8 cellular contexts compared by ENCODE assay signal in the genomic region with DNA sequence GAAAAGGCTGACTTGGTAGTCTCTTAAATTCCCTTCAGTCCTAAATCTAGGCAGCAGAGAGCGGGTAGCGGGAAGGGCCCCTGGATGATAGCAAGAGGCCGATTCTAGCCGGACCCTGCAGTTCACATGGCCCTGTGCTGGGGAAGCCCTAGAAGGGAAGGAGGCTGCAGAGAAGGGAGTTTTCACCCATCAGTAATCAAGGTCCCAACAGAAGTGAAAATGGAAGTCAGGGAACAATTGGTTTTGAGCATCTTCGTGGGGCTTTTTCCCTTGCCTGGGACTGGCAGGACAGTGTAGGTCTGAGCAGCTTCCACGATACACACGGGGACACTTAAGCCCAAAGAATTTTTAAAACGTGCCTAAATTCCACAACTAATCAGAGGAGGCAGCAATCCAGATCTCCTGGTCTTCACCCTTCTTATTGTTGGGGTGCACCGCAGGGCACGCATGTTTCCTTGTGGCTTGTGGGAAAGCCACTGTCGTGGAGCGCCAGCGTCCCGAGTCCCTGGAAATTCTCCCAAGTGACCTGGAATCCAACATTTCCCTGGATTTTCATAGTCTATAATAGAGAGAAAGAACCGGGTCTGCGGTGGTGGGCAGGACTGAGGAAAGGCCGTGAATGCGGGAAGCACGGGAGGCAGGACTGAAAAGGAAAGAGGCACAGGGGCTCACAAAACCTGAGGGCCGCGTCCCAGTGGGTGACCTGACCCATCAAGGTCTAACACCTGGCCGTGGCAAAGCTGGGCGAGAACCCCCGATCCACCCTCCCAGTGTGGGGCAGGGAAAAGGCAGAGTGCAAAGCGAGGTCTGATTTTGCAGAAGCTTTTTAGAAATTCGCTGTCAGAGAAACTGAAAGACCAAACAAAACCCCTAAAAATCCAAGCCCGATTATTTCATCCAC. TPM values are rescaled to one million over a fixed set of nuclear protein-coding genes. Genes with fewer than 3 reads are reported as not detected.
A peak's percentile ranks its signal among the peaks of the same experiment; 100 is the strongest.
DNase-seq lines count a peak whose midpoint lies in the region; ATAC-seq and TF ChIP-seq lines count a peak whose summit lies in the region.

No MANE protein-coding gene starts in this region.

- H3K27ac ChIP-seq in hepatocyte = peak overlapping the region; percentile 96

- no peaks in the 10 kb centered on the region for H3K27me3 ChIP-seq in HAP-1 (ENCODE audit: low read depth)
- H3K27me3 ChIP-seq in hepatocyte = no peaks in the 10 kb centered on the region

- H2AFZ ChIP-seq in hepatocyte = peak overlapping the region; percentile 45

- no peak for ATAC-seq in activated T-cell treated with anti-CD3 and anti-CD28 coated beads, Interleukin-2, amount 50 U/mL, for 4 hours
- ATAC-seq in stimulated activated memory B cell treated with anti-CD40 and anti-IgM and Interleukin-4, amounts not matched to agents 10 μg/mL and 1 μg/mL and 100 μg/mL, for 72 hours = no peak
- no peak for ATAC-seq in GM18511 (IDR thresholded peaks at IDR 0.05; ENCODE audit: unreplicated experiment)

- H3K4me3 ChIP-seq in HAP-1 (peak overlapping the region; percentile 55), hepatocyte (peak overlapping the region; percentile 74)

- in situ Hi-C loops in HAP-1 (cut with MboI; ENCODE audit: low sequenced_read_pairs) = no loop called here

- no peaks in the 10 kb centered on the region for H4K20me1 ChIP-seq in hepatocyte (ENCODE audit: insufficient read depth, poor library complexity, severe bottlenecking)

- peaks cover 33% of the 10 kb centered on the region for H3K27me3 Mint-ChIP-seq in activated T-cell treated with anti-CD3 and anti-CD28 coated beads, Interleukin-2, amount 50 U/mL, for 4 hours (ENCODE audit: low read depth)
- H3K27me3 Mint-ChIP-seq in stimulated activated memory B cell treated with anti-CD40 and anti-IgM and Interleukin-4, amounts not matched to agents 10 μg/mL and 1 μg/mL and 100 μg/mL, for 72 hours = peaks cover 59% of the 10 kb centered on the region

- TF ChIP-seq CTCF in hepatocyte (IDR thresholded peaks at IDR 0.05; ENCODE audit: poor library complexity) = no peak

- H3K4me1 ChIP-seq in HAP-1 (peaks cover 7% of the 10 kb centered on the region), hepatocyte (ENCODE audit: insufficient read depth) (peaks cover 41% of the 10 kb centered on the region)

- H3K36me3 ChIP-seq in HAP-1 (replicated peaks) (no peaks in the 10 kb centered on the region), hepatocyte (replicated peaks; ENCODE audit: insufficient read depth, low read depth) (no peaks in the 10 kb centered on the region)

- peaks cover 41% of the 10 kb centered on the region for H3K79me2 ChIP-seq in hepatocyte

- H3K9me3 Mint-ChIP-seq in activated T-cell treated with anti-CD3 and anti-CD28 coated beads, Interleukin-2, amount 50 U/mL, for 4 hours = no peaks in the 10 kb centered on the region
- H3K9me3 Mint-ChIP-seq in stimulated activated memory B cell treated with anti-CD40 and anti-IgM and Interleukin-4, amounts not matched to agents 10 μg/mL and 1 μg/mL and 100 μg/mL, for 72 hours = no peaks in the 10 kb centered on the region

- no peaks in the 10 kb centered on the region for H3K36me3 Mint-ChIP-seq in activated T-cell treated with anti-CD3 and anti-CD28 coated beads, Interleukin-2, amount 50 U/mL, for 4 hours (ENCODE audit: insufficient read depth)
- no peaks in the 10 kb centered on the region for H3K36me3 Mint-ChIP-seq in stimulated activated memory B cell treated with anti-CD40 and anti-IgM and Interleukin-4, amounts not matched to agents 10 μg/mL and 1 μg/mL and 100 μg/mL, for 72 hours

- DNase-seq in HAP-1 (ENCODE audit: low spot score in 2 of 2) = peak in 1 of 2 experiments; percentile 33
- no peak for DNase-seq in activated T-cell treated with anti-CD3 and anti-CD28 coated beads, Interleukin-2, amount 50 U/mL, for 4 hours
- no peak for DNase-seq in hepatocyte (ENCODE audit: low spot score)
- no peak for DNase-seq in NCI-H2227 (lab: John Stamatoyannopoulos, UW; ENCODE audit: unreplicated experiment)
- DNase-seq in NCI-H1092 (lab: John Stamatoyannopoulos, UW) = no peak
- DNase-seq in foreskin melanocyte = no peak

- no peak overlapping the region for H3K27ac Mint-ChIP-seq in stimulated activated memory B cell treated with anti-CD40 and anti-IgM and Interleukin-4, amounts not matched to agents 10 μg/mL and 1 μg/mL and 100 μg/mL, for 72 hours

- H3K4me1 Mint-ChIP-seq in activated T-cell treated with anti-CD3 and anti-CD28 coated beads, Interleukin-2, amount 50 U/mL, for 4 hours (ENCODE audit: low read depth) = peaks cover 13% of the 10 kb centered on the region
- peaks cover 16% of the 10 kb centered on the region for H3K4me1 Mint-ChIP-seq in stimulated activated memory B cell treated with anti-CD40 and anti-IgM and Interleukin-4, amounts not matched to agents 10 μg/mL and 1 μg/mL and 100 μg/mL, for 72 hours

- H3K9me3 ChIP-seq in HAP-1 (no peaks in the 10 kb centered on the region), hepatocyte (ENCODE audit: low read depth) (no peaks in the 10 kb centered on the region)

- H3K9me2 ChIP-seq in hepatocyte (replicated peaks; ENCODE audit: insufficient read depth) = no peaks in the 10 kb centered on the region

- H3K4me2 ChIP-seq in hepatocyte = peak overlapping the region; percentile 94

- 22% methylated on average over 27 of the region's 27 CpGs for WGBS in hepatocyte (ENCODE audit: low lambda C conversion rate, missing lambda C conversion rate)

- peak overlapping the region; percentile 84 for H3K4me3 Mint-ChIP-seq in activated T-cell treated with anti-CD3 and anti-CD28 coated beads, Interleukin-2, amount 50 U/mL, for 4 hours
- peak overlapping the region; percentile 77 for H3K4me3 Mint-ChIP-seq in stimulated activated memory B cell treated with anti-CD40 and anti-IgM and Interleukin-4, amounts not matched to agents 10 μg/mL and 1 μg/mL and 100 μg/mL, for 72 hours

RNA-seq across cellular contexts. Expression of a gene that starts 0.8 kb away (rescaled TPM):
- 1 to 10 TPM; 5.0 to 5.8 (median 5.3) TPM for total RNA-seq in activated T-cell treated with anti-CD3 and anti-CD28 coated beads, Interleukin-2, amount 50 U/mL, for 4 hours
- 63.9 and 72.4 TPM in 2 replicates for total RNA-seq in hepatocyte
- 73.0 and 102 TPM in 2 replicates for polyA plus RNA-seq in hepatocyte

RNA-seq across cellular contexts. Expression of a gene that starts 29.9 kb away (rescaled TPM):
- not detected for total RNA-seq in activated T-cell treated with anti-CD3 and anti-CD28 coated beads, Interleukin-2, amount 50 U/mL, for 4 hours
- 0.24 TPM in 1 of 2 replicates, not detected in the other for total RNA-seq in hepatocyte
- 0.21 TPM in 1 of 2 replicates, not detected in the other for polyA plus RNA-seq in hepatocyte
